In the genomic region with DNA sequence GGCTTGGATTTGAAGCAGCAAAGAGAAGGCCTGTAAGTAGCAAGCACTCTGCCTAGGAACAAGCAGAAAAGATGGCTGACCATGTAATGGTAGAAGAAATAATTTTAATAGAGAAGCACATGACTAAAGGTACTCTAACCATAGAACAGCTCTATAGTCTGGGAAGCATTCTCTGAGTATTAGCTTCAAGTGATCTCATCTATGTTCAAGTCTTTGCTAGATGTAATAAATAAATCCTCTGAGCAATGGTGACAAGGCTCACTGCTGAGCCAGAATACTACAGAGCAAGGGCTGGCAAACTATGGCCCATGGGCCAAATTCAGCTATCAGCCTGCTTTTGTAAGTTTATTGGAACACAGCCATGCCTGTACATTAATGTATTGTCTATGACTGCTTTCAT, we compare ENCODE assay signal across 24 cellular contexts.
A peak's percentile ranks its signal among the peaks of the same experiment; 100 is the strongest.
DNase-seq lines count a peak whose midpoint lies in the region; ATAC-seq and TF ChIP-seq lines count a peak whose summit lies in the region.
"Had no signal": no experiment of that assay in that cellular context is flagged by ENCODE, and none has a peak within 500 bp of the region (broad histone marks: within the 10 kb centered on the region; RNA-seq: fewer than 3 reads in every experiment).

No MANE protein-coding gene starts in this region.

- in situ Hi-C loops in brain microvascular endothelial cell (cut with HindIII; ENCODE audit: low pct_ligation_motif_present, low sequenced_read_pairs): no loop called here

- CTCF ChIA-PET in A673 (lab: Charles Lee) (interaction anchor here (0.6 kb wide), 1 partner anchor 101 kb away, joined by 9 read pairs; no protein-coding TSS in a partner anchor), OCI-LY7 (lab: Charles Lee; ENCODE audit: unreplicated experiment) (no interaction called here)
- CTCF ChIA-PET in CD4-positive, alpha-beta memory T cell (lab: Charles Lee; ENCODE audit: partially characterized antibody): no interaction called here

- no TSS peak for BruUV-seq in A673 (replicated peaks; lab: Mats Ljungman, UMichigan)
- BruUV-seq in OCI-LY7 (replicated peaks; lab: Mats Ljungman, UMichigan): no TSS peak

- H3K36me3 ChIP-seq in A673 (ENCODE audit: insufficient read depth, low read length, poor library complexity, severe bottlenecking): no peaks in the 10 kb centered on the region
- H3K36me3 ChIP-seq in CD4-positive, alpha-beta memory T cell (ENCODE audit: insufficient read depth, low read length): no peaks in the 10 kb centered on the region
- peaks cover 19% of the 10 kb centered on the region for H3K36me3 ChIP-seq in OCI-LY7 (ENCODE audit: insufficient read depth, low read length)
- no peaks in the 10 kb centered on the region for H3K36me3 ChIP-seq in fibroblast of lung (ENCODE audit: control insufficient read depth, insufficient read depth, low read length)
- peaks cover 3% of the 10 kb centered on the region for H3K36me3 ChIP-seq in brain microvascular endothelial cell (replicated peaks)
- H3K36me3 ChIP-seq: adrenal gland, vagina had no signal

- POLR2A ChIA-PET in A673 (lab: Charles Lee; ENCODE audit: low non-redundant PET): interaction anchor here (0.6 to 0.7 kb wide), 3 partner anchors 30 to 187 kb away, joined by 3 to 10 read pairs (median 5); no protein-coding TSS in a partner anchor
- POLR2A ChIA-PET in CD4-positive, alpha-beta memory T cell (lab: Charles Lee; ENCODE audit: partially characterized antibody): no interaction called here
- POLR2A ChIA-PET in OCI-LY7 (lab: Charles Lee): interaction anchor here (1.3 kb wide), 1 partner anchor 45 kb away, joined by 3 read pairs; no protein-coding TSS in a partner anchor

- H3K27ac ChIP-seq in A673 (ENCODE audit: low read depth, low read length, poor library complexity, severe bottlenecking) (no peak overlapping the region), OCI-LY7 (ENCODE audit: low read depth, low read length, poor library complexity, severe bottlenecking) (peak overlapping the region; percentile 20), fibroblast of lung (ENCODE audit: insufficient read depth, low read length) (no peak overlapping the region), brain microvascular endothelial cell (no peak overlapping the region)
- no peak overlapping the region for H3K27ac ChIP-seq in CD4-positive, alpha-beta memory T cell (ENCODE audit: low read depth, low read length)
- H3K27ac ChIP-seq: adrenal gland, hepatocyte, neutrophil, RWPE1, vagina had no signal

- no peaks in the 10 kb centered on the region for H3K9me3 ChIP-seq in A673 (ENCODE audit: low read depth, low read length, poor library complexity, severe bottlenecking)
- H3K9me3 ChIP-seq in CD4-positive, alpha-beta memory T cell (ENCODE audit: control insufficient read depth in 1 of 2, low read length in 2 of 2): no peaks in the 10 kb centered on the region
- H3K9me3 ChIP-seq in OCI-LY7 (ENCODE audit: low read length): no peaks in the 10 kb centered on the region
- H3K9me3 ChIP-seq in fibroblast of lung (ENCODE audit: control insufficient read depth, insufficient read depth, low read depth, low read length): no peaks in the 10 kb centered on the region
- H3K9me3 ChIP-seq: adrenal gland, neutrophil, SK-N-SH, vagina had no signal

- H3K9me2 ChIP-seq in OCI-LY7 (ENCODE audit: insufficient read depth, low read length): no peaks in the 10 kb centered on the region
- H3K9me2 ChIP-seq: SK-N-SH had no signal

- no peak for ATAC-seq in HG03097 (IDR thresholded peaks at IDR 0.05; ENCODE audit: low FRiP score, unreplicated experiment)
- ATAC-seq: activated CD8-positive, alpha-beta T cell treated with anti-CD3 and anti-CD28 coated beads, Interleukin-2, amount 10 ng/mL, durations not matched to agents 7 days and 5 days; HepG2; WTC11 had no signal

- peaks cover 0 to 1% (median 0%) of the 10 kb centered on the region in 4 donors for H3K4me1 Mint-ChIP-seq in CD4-positive, alpha-beta memory T cell

- intact Hi-C loops in A673 (cut with micrococcal nuclease; ENCODE audit: unreplicated experiment): no loop called here
- intact Hi-C loops in CD4-positive, alpha-beta memory T cell (cut with micrococcal nuclease): no loop called here
- intact Hi-C loops in OCI-LY7 (cut with micrococcal nuclease; ENCODE audit: unreplicated experiment): no loop called here

- peak overlapping the region in 4 of 7 donors; percentile 60 to 74 (median 62) for H3K27ac Mint-ChIP-seq in CD4-positive, alpha-beta memory T cell
- H3K27ac Mint-ChIP-seq: activated CD8-positive, alpha-beta T cell treated with anti-CD3 and anti-CD28 coated beads, Interleukin-2, amount 10 ng/mL, durations not matched to agents 7 days and 5 days; dendritic cell treated with granulocyte-macrophage colony-stimulating factor and Interleukin-4, amounts not matched to agents 40 ng/mL and 50 ng/mL, for 4 days had no signal

- H4K20me1 ChIP-seq in OCI-LY7 (ENCODE audit: insufficient read depth, low read length): no peaks in the 10 kb centered on the region
- H4K20me1 ChIP-seq in fibroblast of lung (ENCODE audit: control insufficient read depth, extremely low read depth, insufficient read depth, low read length): no peaks in the 10 kb centered on the region

- peak overlapping the region; percentile 60 for H3K4me2 ChIP-seq in OCI-LY7 (ENCODE audit: low read length)
- no peak overlapping the region for H3K4me2 ChIP-seq in fibroblast of lung (ENCODE audit: extremely low read depth, insufficient read depth, low read length)
- H3K4me2 ChIP-seq: hepatocyte, SK-N-SH had no signal

- no peak overlapping the region for H3K4me3 ChIP-seq in A673 (ENCODE audit: low read depth, low read length, poor library complexity, severe bottlenecking)
- H3K4me3 ChIP-seq in CD4-positive, alpha-beta memory T cell (ENCODE audit: low read length in 2 of 2): no peak overlapping the region
- H3K4me3 ChIP-seq in OCI-LY7 (ENCODE audit: low read depth, low read length, poor library complexity, severe bottlenecking): no peak overlapping the region
- no peak overlapping the region for H3K4me3 ChIP-seq in fibroblast of lung (replicated peaks in 1 of 4; ENCODE audit: control extremely low read depth in 1 of 4, insufficient read depth in 1 of 4, low read depth in 3 of 4, low read length in 4 of 4)
- no peak overlapping the region for H3K4me3 ChIP-seq in brain microvascular endothelial cell (ENCODE audit: low read depth, low read length)
- H3K4me3 ChIP-seq: adrenal gland, hepatocyte, vagina had no signal

- no peak overlapping the region for H3K4me3 Mint-ChIP-seq in CD4-positive, alpha-beta memory T cell
- H3K4me3 Mint-ChIP-seq: activated CD8-positive, alpha-beta T cell treated with anti-CD3 and anti-CD28 coated beads, Interleukin-2, amount 10 ng/mL, durations not matched to agents 7 days and 5 days; dendritic cell treated with granulocyte-macrophage colony-stimulating factor and Interleukin-4, amounts not matched to agents 40 ng/mL and 50 ng/mL, for 4 days; WTC11 had no signal

- TF ChIP-seq CTCF in A673 (conservative IDR thresholded peaks at IDR 0.05; ENCODE audit: low read depth, low read length) (no peak), OCI-LY7 (conservative IDR thresholded peaks at IDR 0.05; ENCODE audit: low read length) (no peak), fibroblast of lung (conservative IDR thresholded peaks at IDR 0.05 in 1 of 2, IDR thresholded peaks at IDR 0.05 in 1 of 2; ENCODE audit: low read depth in 1 of 2, low read length in 2 of 2) (no peak), brain microvascular endothelial cell (IDR thresholded peaks at IDR 0.05; ENCODE audit: low read depth, low read length, missing control alignments) (no peak)

- H3K79me2 ChIP-seq in OCI-LY7 (ENCODE audit: insufficient read depth, low read depth, low read length) (no peaks in the 10 kb centered on the region), fibroblast of lung (ENCODE audit: control insufficient read depth, insufficient read depth, low read length) (no peaks in the 10 kb centered on the region)
- H3K79me2 ChIP-seq: hepatocyte had no signal

- H2AFZ ChIP-seq in OCI-LY7 (ENCODE audit: low read length) (no peak overlapping the region), fibroblast of lung (ENCODE audit: low read length) (no peak overlapping the region)
- H2AFZ ChIP-seq: hepatocyte had no signal

- H3K9me3 Mint-ChIP-seq in CD4-positive, alpha-beta memory T cell: no peaks in the 10 kb centered on the region
- H3K9me3 Mint-ChIP-seq: dendritic cell treated with granulocyte-macrophage colony-stimulating factor and Interleukin-4, amounts not matched to agents 40 ng/mL and 50 ng/mL, for 4 days had no signal

- peaks cover 19 to 40% of the 10 kb centered on the region in 2 donors for H3K36me3 Mint-ChIP-seq in CD4-positive, alpha-beta memory T cell
- H3K36me3 Mint-ChIP-seq: WTC11 had no signal

- H3K27me3 Mint-ChIP-seq in CD4-positive, alpha-beta memory T cell: no peaks in the 10 kb centered on the region
- H3K27me3 Mint-ChIP-seq: dendritic cell treated with granulocyte-macrophage colony-stimulating factor and Interleukin-4, amounts not matched to agents 40 ng/mL and 50 ng/mL, for 4 days had no signal

- no peaks in the 10 kb centered on the region for H3K27me3 ChIP-seq in A673 (replicated peaks; ENCODE audit: insufficient read depth, low read depth, low read length, poor library complexity)
- H3K27me3 ChIP-seq in CD4-positive, alpha-beta memory T cell (ENCODE audit: insufficient read depth, low read length): no peaks in the 10 kb centered on the region
- no peaks in the 10 kb centered on the region for H3K27me3 ChIP-seq in fibroblast of lung (ENCODE audit: control insufficient read depth, insufficient read depth, low read length)
- H3K27me3 ChIP-seq in brain microvascular endothelial cell (replicated peaks): no peaks in the 10 kb centered on the region
- H3K27me3 ChIP-seq: adrenal gland, hepatocyte, neutrophil, vagina had no signal

- H3K9ac ChIP-seq in fibroblast of lung (ENCODE audit: insufficient read depth, low read length): no peak overlapping the region
- H3K9ac ChIP-seq: SK-N-SH had no signal

- H3K4me1 ChIP-seq in A673 (ENCODE audit: insufficient read depth, low read length, poor library complexity, severe bottlenecking): no peaks in the 10 kb centered on the region
- H3K4me1 ChIP-seq in CD4-positive, alpha-beta memory T cell (ENCODE audit: insufficient read depth, low read length): no peaks in the 10 kb centered on the region
- peaks cover 28% of the 10 kb centered on the region for H3K4me1 ChIP-seq in OCI-LY7 (ENCODE audit: insufficient read depth, low read length, poor library complexity, severe bottlenecking)
- no peaks in the 10 kb centered on the region for H3K4me1 ChIP-seq in fibroblast of lung (ENCODE audit: control insufficient read depth, extremely low read depth, insufficient read depth, low read length)
- H3K4me1 ChIP-seq: adrenal gland, vagina had no signal

- DNase-seq in A673 (ENCODE audit: low spot score): peak; percentile 12
- no peak for DNase-seq in CD4-positive, alpha-beta memory T cell
- no peak for DNase-seq in OCI-LY7 (ENCODE audit: low spot score)
- peak; percentile 3 to 10 for DNase-seq in fibroblast of lung (ENCODE audit: low read depth in 2 of 2)
- no peak for DNase-seq in NCI-H1930 (lab: John Stamatoyannopoulos, UW)
- no peak for DNase-seq in brain microvascular endothelial cell
- no peak for DNase-seq in kidney glomerular epithelial cell (lab: John Stamatoyannopoulos, UW)
- DNase-seq: ACHN; activated CD8-positive, alpha-beta T cell treated with anti-CD3 and anti-CD28 coated beads, Interleukin-2, amount 10 ng/mL, durations not matched to agents 7 days and 5 days; adrenal gland; foreskin fibroblast; NCI-H1417 treated with DMSO at 0.1 percent for 48 hours; NCI-H2171 treated with DMSO at 0.1 percent for 48 hours; NCI-H526 treated with DMSO at 0.1 percent for 48 hours; SK-N-SH; T-helper 9 cell had no signal

Comparison
In these comparisons a context has a peak if more than half of its experiments do, and no peak if none do; other contexts are left out.
1. DNase-seq: peak in A673 (single experiment) and fibroblast of lung (2 of 2); none in CD4-positive, alpha-beta memory T cell (0 of 5), OCI-LY7 (single experiment), NCI-H1930 (0 of 2), brain microvascular endothelial cell (single experiment) and kidney glomerular epithelial cell (single experiment).